In genomic region chr9:136138566-136138965, GRCh38 we compare ENCODE assay signal across 8 cellular contexts. TPM values are rescaled to one million over a fixed set of nuclear protein-coding genes. Genes with fewer than 3 reads are reported as not detected.
DNase-seq lines count a peak whose midpoint lies in the region; ATAC-seq, FAIRE-seq and TF ChIP-seq lines count a peak whose summit lies in the region.
"Had no signal": no experiment of that assay in that cellular context is flagged by ENCODE, and none has a peak within 500 bp of the region (broad histone marks: within the 10 kb centered on the region; RNA-seq: fewer than 3 reads in every experiment).

No MANE protein-coding gene starts in this region.

- H3K9me3 ChIP-seq in Karpas-422 (ENCODE audit: low read length) (no peaks in the 10 kb centered on the region), keratinocyte (ENCODE audit: control insufficient read depth, low read depth, low read length) (no peaks in the 10 kb centered on the region)

- CTCF ChIA-PET in activated CD4-positive, alpha-beta T cell treated with anti-CD3 and anti-CD28 coated beads, Interleukin-2, amount 10 ng/mL, durations not matched to agents 7 days and 5 days (lab: Charles Lee), result interaction anchor here (1.8 kb wide), 1 partner anchor 171 kb away, joined by 6 read pairs; no protein-coding TSS in a partner anchor

- peak; percentile 61 for DNase-seq in ELR (ENCODE audit: low read depth)
- peak; percentile 92 for DNase-seq in Karpas-422
- DNase-seq in activated CD4-positive, alpha-beta T cell treated with anti-CD3 and anti-CD28 coated beads, Interleukin-2, amount 10 ng/mL, durations not matched to agents 7 days and 5 days, result peak; percentile 46
- no peak for DNase-seq in keratinocyte (ENCODE audit: low read depth, low spot score)
- no peak for DNase-seq in natural killer cell

- H3K27me3 ChIP-seq in Karpas-422 (ENCODE audit: low read length) (no peaks in the 10 kb centered on the region), keratinocyte (ENCODE audit: control insufficient read depth, extremely low read depth, insufficient read depth, low read length) (peaks cover 42% of the 10 kb centered on the region)

- TF ChIP-seq CTCF in keratinocyte (optimal IDR thresholded peaks at IDR 0.05 in 1 of 3, IDR thresholded peaks at IDR 0.05 in 1 of 3, conservative IDR thresholded peaks at IDR 0.05 in 1 of 3; ENCODE audit: extremely low read depth in 1 of 3, insufficient read depth in 2 of 3, low read length in 3 of 3), result peak; percentile 56 to 68 (median 61)
- TF ChIP-seq CTCF in natural killer cell (IDR thresholded peaks at IDR 0.05), result no peak

- no peaks in the 10 kb centered on the region for H3K9me2 ChIP-seq in Karpas-422 (replicated peaks; ENCODE audit: insufficient read depth, low read length)

- no peaks in the 10 kb centered on the region for H3K36me3 Mint-ChIP-seq in activated CD4-positive, alpha-beta T cell treated with anti-CD3 and anti-CD28 coated beads, Interleukin-2, amount 10 ng/mL, durations not matched to agents 7 days and 5 days (ENCODE audit: low read depth)
- H3K36me3 Mint-ChIP-seq in natural killer cell, result no peaks in the 10 kb centered on the region

- no peak for FAIRE-seq in keratinocyte (lab: Jason Lieb, UNC)

- H3K27me3 Mint-ChIP-seq in activated CD4-positive, alpha-beta T cell treated with anti-CD3 and anti-CD28 coated beads, Interleukin-2, amount 10 ng/mL, durations not matched to agents 7 days and 5 days, result peaks cover 8% of the 10 kb centered on the region
- peaks cover 5 to 8% of the 10 kb centered on the region in 2 donors for H3K27me3 Mint-ChIP-seq in natural killer cell (ENCODE audit: low read depth in 2 of 2)

- H3K4me1 ChIP-seq in Karpas-422 (ENCODE audit: low read length), result no peaks in the 10 kb centered on the region
- peaks cover 13% of the 10 kb centered on the region for H3K4me1 ChIP-seq in keratinocyte (ENCODE audit: control insufficient read depth, extremely low read depth, insufficient read depth, low read length)

- H4K20me1 ChIP-seq in Karpas-422 (ENCODE audit: insufficient read depth, low read depth, low read length) (no peaks in the 10 kb centered on the region), keratinocyte (ENCODE audit: control insufficient read depth, extremely low read depth, insufficient read depth, low read length) (no peaks in the 10 kb centered on the region)

- H3K27ac ChIP-seq in Karpas-422 (ENCODE audit: low read length) (no peak overlapping the region), keratinocyte (ENCODE audit: control insufficient read depth, insufficient read depth, low read length) (no peak overlapping the region)

- peaks cover under 1% of the 10 kb centered on the region for H3K4me1 Mint-ChIP-seq in activated CD4-positive, alpha-beta T cell treated with anti-CD3 and anti-CD28 coated beads, Interleukin-2, amount 10 ng/mL, durations not matched to agents 7 days and 5 days
- H3K4me1 Mint-ChIP-seq in natural killer cell, result peaks cover 0 to 7% of the 10 kb centered on the region in 2 donors

- no peak overlapping the region for H2AFZ ChIP-seq in Karpas-422 (ENCODE audit: low read length)
- H2AFZ ChIP-seq in keratinocyte (ENCODE audit: control insufficient read depth, low read length), result no peak overlapping the region

- H3K9me3 Mint-ChIP-seq in activated CD4-positive, alpha-beta T cell treated with anti-CD3 and anti-CD28 coated beads, Interleukin-2, amount 10 ng/mL, durations not matched to agents 7 days and 5 days, result no peaks in the 10 kb centered on the region
- H3K9me3 Mint-ChIP-seq in natural killer cell, result no peaks in the 10 kb centered on the region

- intact Hi-C loops in natural killer cell (cut with micrococcal nuclease), result no loop called here

- H3K9me1 ChIP-seq in keratinocyte (ENCODE audit: control insufficient read depth, extremely low read depth, insufficient read depth, low read length), result no peaks in the 10 kb centered on the region

- H3K4me2 ChIP-seq in Karpas-422 (ENCODE audit: low read depth, low read length, poor library complexity, severe bottlenecking) (no peak overlapping the region), keratinocyte (ENCODE audit: control insufficient read depth, extremely low read depth, insufficient read depth, low read depth, low read length) (no peak overlapping the region)

- H3K9ac ChIP-seq in Karpas-422 (ENCODE audit: low read length) (no peak overlapping the region), keratinocyte (ENCODE audit: control insufficient read depth, extremely low read depth, insufficient read depth, low read length) (no peak overlapping the region)

- H3K27ac Mint-ChIP-seq in activated CD4-positive, alpha-beta T cell treated with anti-CD3 and anti-CD28 coated beads, Interleukin-2, amount 10 ng/mL, durations not matched to agents 7 days and 5 days, result no peak overlapping the region
- H3K27ac Mint-ChIP-seq in natural killer cell, result no peak overlapping the region

- POLR2A ChIA-PET in activated CD4-positive, alpha-beta T cell treated with anti-CD3 and anti-CD28 coated beads, Interleukin-2, amount 10 ng/mL, durations not matched to agents 7 days and 5 days (lab: Charles Lee), result no interaction called here

- H3K4me3 ChIP-seq in Karpas-422 (ENCODE audit: low read length), result no peak overlapping the region
- H3K4me3 ChIP-seq in keratinocyte (ENCODE audit: control insufficient read depth in 2 of 3, extremely low read depth in 1 of 3, insufficient read depth in 2 of 3, low read depth in 1 of 3, low read length in 3 of 3), result no peak overlapping the region
- H3K4me3 ChIP-seq: lung had no signal

- no peaks in the 10 kb centered on the region for H3K36me3 ChIP-seq in Karpas-422 (ENCODE audit: insufficient read depth, low read length)
- no peaks in the 10 kb centered on the region for H3K36me3 ChIP-seq in keratinocyte (ENCODE audit: control insufficient read depth in 2 of 2, extremely low read depth in 1 of 2, insufficient read depth in 2 of 2, low read length in 2 of 2)

- dilution Hi-C loops in keratinocyte (cut with MboI; ENCODE audit: extremely low pct_ligation_motif_present, low sequenced_read_pairs), result no loop called here

- ATAC-seq in GM19324 (IDR thresholded peaks at IDR 0.05; ENCODE audit: low FRiP score, unreplicated experiment) (no peak), natural killer cell (no peak), HG03439 (IDR thresholded peaks at IDR 0.05; ENCODE audit: unreplicated experiment) (no peak)

- H3K4me3 Mint-ChIP-seq in activated CD4-positive, alpha-beta T cell treated with anti-CD3 and anti-CD28 coated beads, Interleukin-2, amount 10 ng/mL, durations not matched to agents 7 days and 5 days, result no peak overlapping the region
- no peak overlapping the region for H3K4me3 Mint-ChIP-seq in natural killer cell

- H3K79me2 ChIP-seq in Karpas-422 (ENCODE audit: low read length) (no peaks in the 10 kb centered on the region), keratinocyte (ENCODE audit: control insufficient read depth, insufficient read depth, low read length) (no peaks in the 10 kb centered on the region)

RNA-seq across cellular contexts. Expression of gene TMEM250, which starts 19.9 kb away (rescaled TPM):
- total RNA-seq in Karpas-422 (2014; rRNA removed; shearing (Covaris generic); ENCODE audit: low replicate concordance), result 15.1 and 40.9 TPM in 2 replicates
- 10 to 100 TPM; 50.2 to 56.4 TPM for total RNA-seq in activated CD4-positive, alpha-beta T cell treated with anti-CD3 and anti-CD28 coated beads, Interleukin-2, amount 10 ng/mL, durations not matched to agents 7 days and 5 days
- polyA plus RNA-seq in keratinocyte, result 9.9 to 19.2 TPM (median 14.3 TPM) in 3 replicates
- 6.3 TPM for polyA plus RNA-seq in keratinocyte (2011; ENCODE audit: low read depth)
- polyA plus RNA-seq in keratinocyte (2011; cell fraction: cytosol; rRNA removed), result 7.3 and 16.1 TPM in 2 replicates
- polyA plus RNA-seq in keratinocyte (2011; cell fraction: nucleus; rRNA removed), result 11.8 and 16.3 TPM in 2 replicates
- polyA plus RNA-seq in keratinocyte (2012; ENCODE audit: low replicate concordance), result 15.1 and 29.8 TPM in 2 replicates
- 10.9 to 20.6 TPM (median 12.1 TPM) in 3 replicates for polyA minus RNA-seq in keratinocyte
- polyA minus RNA-seq in keratinocyte (2011; cell fraction: cytosol; rRNA and poly(A)+ RNA removed), result 46.0 TPM
- polyA minus RNA-seq in keratinocyte (2011; cell fraction: nucleus; rRNA and poly(A)+ RNA removed), result 12.1 and 13.0 TPM in 2 replicates
- total RNA-seq in natural killer cell, result 10 to 100 TPM; 19.5 to 34.3 (median 33.6) TPM

RNA-seq across cellular contexts. Expression of gene NACC2, which starts 43.5 kb away (rescaled TPM):
- total RNA-seq in Karpas-422 (2014; rRNA removed; shearing (Covaris generic); ENCODE audit: low replicate concordance), result not detected in 2 replicates
- total RNA-seq in activated CD4-positive, alpha-beta T cell treated with anti-CD3 and anti-CD28 coated beads, Interleukin-2, amount 10 ng/mL, durations not matched to agents 7 days and 5 days, result 1 to 10 TPM; 4.1 to 4.4 TPM
- polyA plus RNA-seq in keratinocyte, result 4.6 to 7.4 TPM (median 6.6 TPM) in 3 replicates
- polyA plus RNA-seq in keratinocyte (2011; ENCODE audit: low read depth), result 2.4 TPM
- 3.9 and 7.6 TPM in 2 replicates for polyA plus RNA-seq in keratinocyte (2011; cell fraction: cytosol; rRNA removed)
- polyA plus RNA-seq in keratinocyte (2011; cell fraction: nucleus; rRNA removed), result 16.1 and 18.5 TPM in 2 replicates
- polyA plus RNA-seq in keratinocyte (2012; ENCODE audit: low replicate concordance), result 3.7 and 10.0 TPM in 2 replicates
- 10.5 to 18.5 TPM (median 14.2 TPM) in 3 replicates for polyA minus RNA-seq in keratinocyte
- polyA minus RNA-seq in keratinocyte (2011; cell fraction: cytosol; rRNA and poly(A)+ RNA removed), result 28.0 TPM
- polyA minus RNA-seq in keratinocyte (2011; cell fraction: nucleus; rRNA and poly(A)+ RNA removed), result 20.9 and 22.5 TPM in 2 replicates
- total RNA-seq in natural killer cell, result 10 to 100 TPM; 14.5 to 21.6 (median 21.2) TPM

Comparison
In these comparisons a context has a peak if more than half of its experiments do, and no peak if none do; other contexts are left out.
1. DNase-seq: peak in ELR (single experiment), Karpas-422 (single experiment) and activated CD4-positive, alpha-beta T cell treated with anti-CD3 and anti-CD28 coated beads, Interleukin-2, amount 10 ng/mL, durations not matched to agents 7 days and 5 days (single experiment); none in keratinocyte (single experiment) and natural killer cell (single experiment).